In the genomic region with DNA sequence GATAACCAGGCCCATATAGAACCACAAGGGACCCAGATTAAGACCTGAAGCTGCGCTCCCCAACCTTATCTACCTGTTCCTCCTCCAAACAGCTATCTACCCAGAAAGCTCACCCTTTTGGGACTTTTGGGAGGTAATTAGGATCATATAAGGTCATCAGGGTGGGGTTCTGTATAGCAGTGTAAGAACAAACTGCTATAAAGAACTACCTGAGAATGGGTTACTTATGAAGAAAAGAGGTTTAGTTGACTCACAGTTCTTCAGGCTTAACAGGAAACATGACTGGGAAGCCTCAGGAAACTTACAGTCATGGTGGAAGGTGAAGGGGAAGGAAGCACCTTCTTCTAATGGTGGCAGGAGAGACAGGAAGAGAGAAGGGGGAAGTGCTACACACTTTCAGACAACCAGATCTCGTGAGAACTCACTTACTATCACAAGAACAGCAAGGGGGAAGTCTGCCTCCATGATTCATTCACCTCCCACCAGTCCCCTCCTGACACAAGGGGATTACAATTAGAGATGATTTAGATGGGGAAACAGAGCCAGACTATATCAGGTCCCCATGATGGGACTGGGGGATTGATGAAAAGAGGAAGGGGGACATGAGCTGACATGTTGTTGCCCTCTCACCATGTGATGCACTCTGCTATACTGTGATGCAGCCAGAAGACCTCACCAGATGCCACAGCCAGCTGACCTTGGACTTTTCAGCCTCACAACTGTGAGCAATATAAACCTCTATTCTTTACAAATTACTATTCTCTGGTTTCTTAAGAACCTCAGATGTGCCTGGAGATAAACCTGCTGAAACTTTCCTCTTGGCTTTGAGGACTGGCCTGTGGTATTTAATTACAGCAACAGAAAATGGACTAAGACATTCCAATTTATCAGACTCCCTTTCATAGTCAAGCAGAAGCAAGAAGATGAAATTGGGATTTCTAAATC, we compare ENCODE assay signal across 20 cellular contexts. TPM values are rescaled to one million over a fixed set of nuclear protein-coding genes. Genes with fewer than 3 reads are reported as not detected.
A peak's percentile ranks its signal among the peaks of the same experiment; 100 is the strongest.
DNase-seq lines count a peak whose midpoint lies in the region; ATAC-seq, FAIRE-seq and TF ChIP-seq lines count a peak whose summit lies in the region.
"Had no signal": no experiment of that assay in that cellular context is flagged by ENCODE, and none has a peak within 500 bp of the region (broad histone marks: within the 10 kb centered on the region; RNA-seq: fewer than 3 reads in every experiment).

No MANE protein-coding gene starts in this region.

- SMC1A ChIA-PET in GM12878 (lab: Charles Lee; ENCODE audit: uncharacterized antibody, unreplicated experiment), result no interaction called here

- H3K4me1 ChIP-seq in OCI-LY7 (ENCODE audit: insufficient read depth, low read length, poor library complexity, severe bottlenecking), result peaks cover 7% of the 10 kb centered on the region
- no peaks in the 10 kb centered on the region for H3K4me1 ChIP-seq in GM12878 (ENCODE audit: control insufficient read depth, insufficient read depth, low read length)
- H3K4me1 ChIP-seq in vagina, result no peaks in the 10 kb centered on the region
- H3K4me1 ChIP-seq: tibial nerve had no signal

- H3K79me2 ChIP-seq in OCI-LY7 (ENCODE audit: insufficient read depth, low read depth, low read length) (no peaks in the 10 kb centered on the region), GM12878 (ENCODE audit: control insufficient read depth, insufficient read depth, low read length) (no peaks in the 10 kb centered on the region)

- RAD21 ChIA-PET in GM12878 (lab: Charles Lee; ENCODE audit: unreplicated experiment), result no interaction called here

- no peak for FAIRE-seq in GM12878 (lab: Jason Lieb, UNC)
- FAIRE-seq: D721Med, frontal cortex, H54, TTC549 had no signal

- H2AFZ ChIP-seq in OCI-LY7 (ENCODE audit: low read length) (peak overlapping the region; percentile 86), GM12878 (ENCODE audit: control insufficient read depth, low read depth, low read length) (no peak overlapping the region)

- H3K4me2 ChIP-seq in OCI-LY7 (ENCODE audit: low read length) (no peak overlapping the region), GM12878 (ENCODE audit: control insufficient read depth, insufficient read depth) (no peak overlapping the region)

- no peaks in the 10 kb centered on the region for H4K20me1 ChIP-seq in OCI-LY7 (ENCODE audit: insufficient read depth, low read length)
- H4K20me1 ChIP-seq in GM12878 (ENCODE audit: control insufficient read depth, insufficient read depth), result no peaks in the 10 kb centered on the region

- DNase-seq in DMS 273 (lab: John Stamatoyannopoulos, UW; ENCODE audit: unreplicated experiment) (peak; percentile 19), DMS 273 treated with DMSO at 0.1 percent for 48 hours (lab: John Stamatoyannopoulos, UW) (no peak), CMK (ENCODE audit: low read depth) (peak; percentile 17), OCI-LY7 (ENCODE audit: low spot score) (peak; percentile 28), GM12878 (ENCODE audit: low read depth, low spot score) (no peak), vagina (ENCODE audit: extremely low spot score in 2 of 2) (no peak)
- DNase-seq: aorta; effector CD4-positive, alpha-beta T cell; NCI-H187; right cardiac atrium had no signal

- H3K36me3 ChIP-seq in OCI-LY7 (ENCODE audit: insufficient read depth, low read length), result no peaks in the 10 kb centered on the region; the same call in 1 of the 2 replicates
- no peaks in the 10 kb centered on the region for H3K36me3 ChIP-seq in GM12878 (ENCODE audit: control insufficient read depth in 2 of 2, insufficient read depth in 2 of 2, low read length in 1 of 2)
- no peaks in the 10 kb centered on the region for H3K36me3 ChIP-seq in vagina
- H3K36me3 ChIP-seq: tibial nerve had no signal

- TF ChIP-seq EP300 in GM12878 (IDR thresholded peaks at IDR 0.05; ENCODE audit: borderline replicate concordance in 1 of 2, control insufficient read depth in 1 of 2, low read depth in 2 of 2, low read length in 2 of 2), result no peak

- BruUV-seq in OCI-LY7 (replicated peaks; lab: Mats Ljungman, UMichigan) (no TSS peak), GM12878 (replicated peaks; lab: Mats Ljungman, UMichigan) (no TSS peak)

- H3K27ac ChIP-seq in OCI-LY7 (ENCODE audit: low read depth, low read length, poor library complexity, severe bottlenecking) (no peak overlapping the region), GM12878 (ENCODE audit: control insufficient read depth, insufficient read depth) (no peak overlapping the region), vagina (no peak overlapping the region)
- H3K27ac ChIP-seq: 22Rv1, RWPE1, tibial nerve had no signal

- TF ChIP-seq CTCF in OCI-LY7 (conservative IDR thresholded peaks at IDR 0.05; ENCODE audit: low read length) (no peak), GM12878 (IDR thresholded peaks at IDR 0.05 in 2 of 3, conservative IDR thresholded peaks at IDR 0.05 in 1 of 3; ENCODE audit: control insufficient read depth in 2 of 3, extremely low read depth in 1 of 3, insufficient read depth in 1 of 3, low read depth in 3 of 3, low read length in 3 of 3) (no peak), vagina (IDR thresholded peaks at IDR 0.05) (no peak)

- CTCF ChIA-PET in OCI-LY7 (lab: Charles Lee; ENCODE audit: unreplicated experiment) (no interaction called here), GM12878 (lab: Yijun Ruan, JAX) (no interaction called here)

- H3K27me3 ChIP-seq in GM12878 (replicated peaks in 1 of 2; ENCODE audit: control insufficient read depth in 2 of 2, insufficient read depth in 2 of 2, low read length in 1 of 2) (peaks cover 0 to 3% of the 10 kb centered on the region in 2 experiments; a peak in 1 of 4 replicates), vagina (no peaks in the 10 kb centered on the region)
- H3K27me3 ChIP-seq: tibial nerve had no signal

- H3K9me2 ChIP-seq in OCI-LY7 (ENCODE audit: insufficient read depth, low read length), result no peaks in the 10 kb centered on the region

- in situ Hi-C loops in GM12878 (cut with MboI), result no loop called here

- ATAC-seq in GM12878 (no peak), GM19324 (IDR thresholded peaks at IDR 0.05; ENCODE audit: low FRiP score, unreplicated experiment) (no peak), HG02973 (IDR thresholded peaks at IDR 0.05; ENCODE audit: unreplicated experiment) (no peak)
- ATAC-seq: right cardiac atrium had no signal

- POLR2A ChIA-PET in OCI-LY7 (lab: Charles Lee), result interaction anchor here (0.6 kb wide), 1 partner anchor 190 kb away, joined by 4 read pairs; no protein-coding TSS in a partner anchor
- POLR2A ChIA-PET in GM12878 (lab: Charles Lee), result interaction anchor here (0.8 kb wide), 1 partner anchor 71 kb away, joined by 3 read pairs; no protein-coding TSS in a partner anchor

- TF ChIP-seq RAD21 in GM12878 (IDR thresholded peaks at IDR 0.05; ENCODE audit: insufficient read depth, low read depth, low read length), result no peak

- no peak overlapping the region for H3K4me3 ChIP-seq in OCI-LY7 (ENCODE audit: low read depth, low read length, poor library complexity, severe bottlenecking)
- H3K4me3 ChIP-seq in GM12878, result no peak overlapping the region
- no peak overlapping the region for H3K4me3 ChIP-seq in vagina
- H3K4me3 ChIP-seq: tibial nerve had no signal

- peaks cover 15% of the 10 kb centered on the region; the same call in 1 of the 2 replicates for H3K9me3 ChIP-seq in OCI-LY7 (ENCODE audit: low read length)
- H3K9me3 ChIP-seq in GM12878 (replicated peaks; ENCODE audit: control insufficient read depth, insufficient read depth, low read length), result no peaks in the 10 kb centered on the region; the same call in 2 of the 3 replicates
- H3K9me3 ChIP-seq in vagina, result no peaks in the 10 kb centered on the region
- H3K9me3 ChIP-seq: tibial nerve had no signal

- 48% methylated on average over 2 of the region's 2 CpGs for WGBS in GM12878 (ENCODE audit: insufficient coverage, insufficient replicate concordance, low lambda C conversion rate, missing lambda C conversion rate)

- TF ChIP-seq POLR2A in GM12878 (IDR thresholded peaks at IDR 0.05; ENCODE audit: low read depth, low read length), result no peak
- TF ChIP-seq POLR2A in vagina (IDR thresholded peaks at IDR 0.05), result no peak

- H3K9ac ChIP-seq in GM12878 (ENCODE audit: control insufficient read depth, insufficient read depth, low read length), result no peak overlapping the region

- intact Hi-C loops in OCI-LY7 (cut with micrococcal nuclease; ENCODE audit: unreplicated experiment) (no loop called here), GM12878 (cut with micrococcal nuclease; ENCODE audit: unreplicated experiment) (no loop called here), vagina (cut with DNase I) (no loop called here)

TF ChIP-seq in GM12878, 131 proteins besides CTCF, POLR2A, EP300 and RAD21 (continues in another document):
- TF ChIP-seq USF2 (IDR thresholded peaks at IDR 0.05; ENCODE audit: borderline replicate concordance, low read depth, low read length), result no peak
- TF ChIP-seq SPI1 (IDR thresholded peaks at IDR 0.05; ENCODE audit: borderline replicate concordance, insufficient read depth, low read depth, low read length), result 0 out of 2 replicates have a peak, but pooled peaks have one; percentile 9
- TF ChIP-seq CHD4 (IDR thresholded peaks at IDR 0.05), result no peak
- no peak for TF ChIP-seq EZH2 (IDR thresholded peaks at IDR 0.05; ENCODE audit: borderline replicate concordance, control insufficient read depth, low read depth, low read length)

RNA-seq across cellular contexts. Expression of gene FMN1, which starts 15.3 kb away (rescaled TPM):
- total RNA-seq in OCI-LY7 (2014; rRNA removed; shearing (Covaris generic)), result 1.5 and 3.2 TPM in 2 replicates
- total RNA-seq in OCI-LY7 (2022) (4.2 and 5.8 TPM in 2 replicates), GM12878 (2014; rRNA removed) (0.06 and 0.11 TPM in 2 replicates), GM12878 (2014; rRNA removed; fragmentation: Illumina TruSeq; extraction: Trizol) (0.05 and 0.09 TPM in 2 replicates), GM12878 (2021) (0.05 TPM in 2 replicates), vagina (20.1 TPM)
- total RNA-seq in GM12878 (2013; cell fraction: nucleolus; rRNA removed), result 11.1 and 13.2 TPM in 2 replicates
- polyA plus RNA-seq in GM12878 (2011; ENCODE audit: low read depth), result 0.38 TPM
- polyA plus RNA-seq in GM12878 (2011; rRNA removed) (0.12 and 0.16 TPM in 2 replicates), GM12878 (2014; fragmentation: Illumina TruSeq; extraction: Trizol) (0.07 TPM in 1 of 2 replicates, not detected in the other), GM12878 (2014; fragmentation: Nextera tagmentation; extraction: Ambion mirVana) (not detected), GM12878 (2014; rRNA removed) (0.01 and 0.08 TPM in 2 replicates), GM12878 (2016; fragmentation: Nextera tagmentation; extraction: Ambion mirVana) (not detected)
- 0.01 TPM in 1 of 2 replicates, not detected in the other for polyA plus RNA-seq in GM12878 (2011; cell fraction: cytosol; rRNA removed)
- polyA plus RNA-seq in GM12878 (2011; cell fraction: nucleus; rRNA removed), result 0.07 and 0.19 TPM in 2 replicates
- polyA plus RNA-seq in GM12878 (2012), result 0.13 and 0.24 TPM in 2 replicates
- polyA minus RNA-seq in GM12878 (2011; rRNA and poly(A)+ RNA removed), result 0.37 and 0.93 TPM in 2 replicates
- polyA minus RNA-seq in GM12878 (2011; cell fraction: cytosol; rRNA and poly(A)+ RNA removed), result not detected in 2 replicates
- polyA minus RNA-seq in GM12878 (2011; cell fraction: nucleus; rRNA and poly(A)+ RNA removed), result 0.10 and 0.36 TPM in 2 replicates
- total RNA-seq: G401 had no signal

Comparison
In these comparisons a context has a peak if more than half of its experiments do, and no peak if none do; other contexts are left out.
1. DNase-seq: peak in DMS 273 (single experiment), CMK (single experiment) and OCI-LY7 (single experiment); none in DMS 273 treated with DMSO at 0.1 percent for 48 hours (single experiment), GM12878 (single experiment) and vagina (0 of 2).